In the genomic region with DNA sequence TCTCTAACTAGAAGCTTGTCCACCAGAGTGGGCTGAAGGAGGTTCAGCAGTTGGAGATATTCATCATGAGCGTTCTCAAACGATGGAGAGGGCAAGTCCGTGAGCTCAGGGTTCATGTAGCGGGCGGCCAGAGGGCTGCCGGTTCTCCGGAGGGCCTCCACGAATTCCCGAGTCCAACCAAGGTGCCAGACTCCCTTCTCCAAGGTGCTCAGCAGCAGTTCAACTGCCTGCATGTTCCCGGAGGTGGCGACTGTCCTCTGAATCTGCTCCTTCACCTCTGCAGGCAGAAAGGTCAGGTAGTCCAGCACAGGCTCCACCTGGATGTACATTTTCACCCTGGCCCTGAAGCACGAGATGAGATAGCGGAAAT, we compare ENCODE assay signal across 8 cellular contexts. TPM values are rescaled to one million over a fixed set of nuclear protein-coding genes. Genes with fewer than 3 reads are reported as not detected.
DNase-seq lines count a peak whose midpoint lies in the region; ATAC-seq, FAIRE-seq and TF ChIP-seq lines count a peak whose summit lies in the region.

No MANE protein-coding gene starts in this region.

- H3K27ac Mint-ChIP-seq in IgD-negative memory B cell, result peak overlapping the region; percentile 97 to 100 (median 100)
- no peak overlapping the region for H3K27ac Mint-ChIP-seq in nephron progenitor cell

- DNase-seq in DMS53 (lab: John Stamatoyannopoulos, UW), result peak; percentile 81
- peak; percentile 76 for DNase-seq in activated CD8-positive, alpha-beta memory T cell treated with anti-CD3 and anti-CD28 coated beads for 24 hours
- no peak for DNase-seq in nephron progenitor cell
- DNase-seq in SW480 (ENCODE audit: low spot score), result no peak
- no peak for DNase-seq in D721Med (ENCODE audit: insufficient read length, low spot score)

- H3K4me3 Mint-ChIP-seq in IgD-negative memory B cell (peak overlapping the region; percentile 93 to 100 (median 98)), nephron progenitor cell (peak overlapping the region; percentile 84)

- H3K4me1 Mint-ChIP-seq in IgD-negative memory B cell (peaks cover 47 to 56% (median 49%) of the 10 kb centered on the region in 3 donors), nephron progenitor cell (peaks cover 7% of the 10 kb centered on the region)

- peak; percentile 13 for ATAC-seq in GM21526 (IDR thresholded peaks at IDR 0.05; ENCODE audit: low FRiP score, unreplicated experiment)
- peak; percentile 38 for ATAC-seq in esophagus mucosa

- TF ChIP-seq CTCF in nephron progenitor cell (IDR thresholded peaks at IDR 0.05) (no peak), D721Med (IDR thresholded peaks at IDR 0.05; ENCODE audit: insufficient read depth, missing control alignments) (no peak)

- H3K9me3 Mint-ChIP-seq in IgD-negative memory B cell (no peaks in the 10 kb centered on the region), nephron progenitor cell (no peaks in the 10 kb centered on the region)

- FAIRE-seq in D721Med (lab: Jason Lieb, UNC), result no peak

- H3K36me3 Mint-ChIP-seq in IgD-negative memory B cell, result peaks cover 8% of the 10 kb centered on the region
- H3K36me3 Mint-ChIP-seq in nephron progenitor cell (ENCODE audit: low read depth), result no peaks in the 10 kb centered on the region

- H3K27me3 Mint-ChIP-seq in IgD-negative memory B cell (peaks cover 1% of the 10 kb centered on the region), nephron progenitor cell (ENCODE audit: low read depth, poor library complexity) (peaks cover 56% of the 10 kb centered on the region)

RNA-seq across cellular contexts. Expression of gene IFIH1, which starts 0.6 kb away (rescaled TPM):
- polyA plus RNA-seq in IgD-negative memory B cell, result 31.1 TPM
- total RNA-seq in esophagus mucosa, result 10.3 TPM

RNA-seq across cellular contexts. Expression of gene GCA, which starts 26.0 kb away (rescaled TPM):
- polyA plus RNA-seq in IgD-negative memory B cell, result 52.4 TPM
- 7.1 TPM for total RNA-seq in esophagus mucosa

Comparison
In these comparisons a context has a peak if more than half of its experiments do, and no peak if none do; other contexts are left out.
1. DNase-seq: peak in DMS53 (single experiment) and activated CD8-positive, alpha-beta memory T cell treated with anti-CD3 and anti-CD28 coated beads for 24 hours (single experiment); none in nephron progenitor cell (single experiment), SW480 (single experiment) and D721Med (single experiment).